ENCODE assay signal across 19 cellular contexts in the genomic region with DNA sequence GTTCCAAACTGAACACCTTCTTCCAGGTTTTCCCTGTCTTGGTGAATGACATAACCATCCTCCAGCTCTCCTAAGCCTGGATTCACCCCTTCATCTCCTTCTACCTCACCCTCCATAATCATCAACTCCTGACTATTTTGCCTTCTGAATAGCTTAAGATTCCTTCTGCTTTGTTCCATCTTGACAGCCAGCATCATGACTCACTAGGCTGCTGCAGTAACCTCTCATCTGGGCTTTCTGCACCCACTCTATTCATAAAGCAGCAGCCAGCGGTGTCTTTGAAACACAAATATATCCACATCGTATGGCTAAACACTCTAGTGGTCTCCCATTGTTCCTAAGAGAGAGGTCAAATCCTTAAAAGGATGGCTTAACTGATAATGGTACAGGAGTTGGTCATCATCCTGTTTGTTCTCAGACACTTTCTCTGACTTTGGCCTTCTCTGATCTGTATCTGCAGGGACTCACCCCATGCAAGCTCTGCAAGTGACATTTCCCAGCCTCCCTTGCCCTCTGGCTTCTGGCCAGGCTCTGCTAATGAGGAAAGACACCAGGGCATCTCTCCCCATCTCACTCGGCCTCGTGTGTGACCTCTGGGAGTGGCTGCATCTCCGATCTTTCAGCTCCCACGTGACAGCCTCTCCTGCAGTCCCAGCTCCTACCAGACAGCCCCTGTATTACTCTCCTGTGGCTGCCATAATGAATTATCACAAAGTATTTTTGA. TPM values are rescaled to one million over a fixed set of nuclear protein-coding genes. Genes with fewer than 3 reads are reported as not detected.
DNase-seq lines count a peak whose midpoint lies in the region; ATAC-seq, FAIRE-seq and TF ChIP-seq lines count a peak whose summit lies in the region.
"Had no signal": no experiment of that assay in that cellular context is flagged by ENCODE, and none has a peak within 500 bp of the region (broad histone marks: within the 10 kb centered on the region; RNA-seq: fewer than 3 reads in every experiment).

No MANE protein-coding gene starts in this region.

- H3K9me1 ChIP-seq in K562 (ENCODE audit: control insufficient read depth, insufficient read depth, low read length), result no peaks in the 10 kb centered on the region

- H3K4me1 Mint-ChIP-seq in activated naive CD4-positive, alpha-beta T cell treated with anti-CD3 and anti-CD28 coated beads, Interleukin-2, amount 10 ng/mL, durations not matched to agents 7 days and 5 days, result peaks cover 14% of the 10 kb centered on the region
- no peaks in the 10 kb centered on the region for H3K4me1 Mint-ChIP-seq in Calu3 (ENCODE audit: low read depth, unreplicated experiment)
- H3K4me1 Mint-ChIP-seq: activated B cell treated with CpG ODN at 0.5 μM for 24 hours, memory B cell had no signal

- BruUV-seq in K562 (replicated peaks; lab: Mats Ljungman, UMichigan) (no TSS peak), Calu3 (replicated peaks; lab: Mats Ljungman, UMichigan) (no TSS peak)

- in situ Hi-C loops in K562 (cut with MboI), result no loop called here

- no peak for TF ChIP-seq RAD21 in K562 (CRISPR knock-in tag; conservative IDR thresholded peaks at IDR 0.05 in 1 of 2, IDR thresholded peaks at IDR 0.05 in 1 of 2)

- no peaks in the 10 kb centered on the region for H3K36me3 ChIP-seq in K562 (ENCODE audit: control insufficient read depth, insufficient read depth, low read length)
- H3K36me3 ChIP-seq: breast epithelium, Peyer's patch had no signal

- POLR2A ChIA-PET in K562 (lab: Yijun Ruan, JAX), result interaction anchor here (0.6 to 1.0 kb wide), 4 partner anchors 20 to 127 kb away, joined by 3 to 4 read pairs (median 3); no protein-coding TSS in a partner anchor

- no peak for DNase-seq in activated naive CD4-positive, alpha-beta T cell treated with anti-CD3 and anti-CD28 coated beads, Interleukin-2, amount 50 U/mL, for 72 hours (ENCODE audit: low spot score in 2 of 2)
- no peak for DNase-seq in activated naive CD4-positive, alpha-beta T cell treated with anti-CD3 and anti-CD28 coated beads, Interleukin-2, amount 10 ng/mL, durations not matched to agents 7 days and 5 days
- DNase-seq in K562 (ENCODE audit: extremely low read depth in 1 of 4, low spot score in 3 of 4) (peak; percentile 35 to 76 (median 44)), left kidney (ENCODE audit: low read depth, low spot score) (peak; percentile 22), stromal cell of bone marrow (ENCODE audit: low read depth) (peak; percentile 2), Calu3 (no peak)
- DNase-seq: activated B cell treated with CpG ODN at 0.5 μM for 24 hours; activated naive CD4-positive, alpha-beta T cell; effector memory CD4-positive, alpha-beta T cell; NCI-H1694; NCI-H524; occipital lobe; Peyer's patch had no signal

- no peaks in the 10 kb centered on the region for H3K27me3 Mint-ChIP-seq in activated naive CD4-positive, alpha-beta T cell treated with anti-CD3 and anti-CD28 coated beads, Interleukin-2, amount 10 ng/mL, durations not matched to agents 7 days and 5 days
- peaks cover 21% of the 10 kb centered on the region for H3K27me3 Mint-ChIP-seq in Calu3 (ENCODE audit: unreplicated experiment)
- H3K27me3 Mint-ChIP-seq: activated B cell treated with CpG ODN at 0.5 μM for 24 hours had no signal

- H3K79me2 ChIP-seq in K562 (ENCODE audit: control insufficient read depth, insufficient read depth, low read length), result no peaks in the 10 kb centered on the region

- H3K9ac ChIP-seq in K562 (ENCODE audit: insufficient read depth in 1 of 2, low read depth in 2 of 2, low read length in 2 of 2), result no peak overlapping the region

- no peaks in the 10 kb centered on the region for H3K27me3 ChIP-seq in K562 (ENCODE audit: control insufficient read depth in 2 of 2, insufficient read depth in 2 of 2, low read length in 2 of 2)
- H3K27me3 ChIP-seq: breast epithelium, Peyer's patch had no signal

- no peak overlapping the region for H3K4me3 Mint-ChIP-seq in activated naive CD4-positive, alpha-beta T cell treated with anti-CD3 and anti-CD28 coated beads, Interleukin-2, amount 10 ng/mL, durations not matched to agents 7 days and 5 days
- H3K4me3 Mint-ChIP-seq in Calu3 (ENCODE audit: low read depth, unreplicated experiment), result no peak overlapping the region
- H3K4me3 Mint-ChIP-seq: activated B cell treated with CpG ODN at 0.5 μM for 24 hours, memory B cell had no signal

- peak; percentile 59 for FAIRE-seq in K562 (lab: Jason Lieb, UNC)

- TF ChIP-seq EP300 in K562 (IDR thresholded peaks at IDR 0.05; ENCODE audit: low read length), result no peak

- WGBS in K562 (ENCODE audit: insufficient coverage, low coverage, missing lambda C conversion rate), result 4% methylated on average over 6 of the region's 6 CpGs

- no peaks in the 10 kb centered on the region for H3K9me3 ChIP-seq in K562 (replicated peaks; ENCODE audit: control insufficient read depth, insufficient read depth, low read depth, low read length)
- H3K9me3 ChIP-seq: breast epithelium, Peyer's patch had no signal

- no peak for ATAC-seq in activated naive CD4-positive, alpha-beta T cell treated with anti-CD3 and anti-CD28 coated beads, Interleukin-2, amount 50 U/mL, for 72 hours
- ATAC-seq in K562 (peak; percentile 95), HG03378 (IDR thresholded peaks at IDR 0.05; ENCODE audit: unreplicated experiment) (no peak), HG02981 (IDR thresholded peaks at IDR 0.05; ENCODE audit: unreplicated experiment) (no peak)

- no peaks in the 10 kb centered on the region for H3K9me3 Mint-ChIP-seq in activated naive CD4-positive, alpha-beta T cell treated with anti-CD3 and anti-CD28 coated beads, Interleukin-2, amount 50 U/mL, for 72 hours
- no peaks in the 10 kb centered on the region for H3K9me3 Mint-ChIP-seq in activated naive CD4-positive, alpha-beta T cell treated with anti-CD3 and anti-CD28 coated beads, Interleukin-2, amount 10 ng/mL, durations not matched to agents 7 days and 5 days
- no peaks in the 10 kb centered on the region for H3K9me3 Mint-ChIP-seq in Calu3 (ENCODE audit: low read depth, unreplicated experiment)
- H3K9me3 Mint-ChIP-seq: activated B cell treated with CpG ODN at 0.5 μM for 24 hours, memory B cell had no signal

- no peak overlapping the region for H3K4me3 ChIP-seq in K562
- H3K4me3 ChIP-seq: breast epithelium, Peyer's patch had no signal

- H3K4me2 ChIP-seq in K562 (ENCODE audit: insufficient read depth, low read length), result 0 out of 2 replicates have a peak overlapping the region, but pooled peaks have one; percentile 12

- peak overlapping the region; percentile 43 to 45 for H3K27ac Mint-ChIP-seq in activated naive CD4-positive, alpha-beta T cell treated with anti-CD3 and anti-CD28 coated beads, Interleukin-2, amount 50 U/mL, for 72 hours
- no peak overlapping the region for H3K27ac Mint-ChIP-seq in activated naive CD4-positive, alpha-beta T cell treated with anti-CD3 and anti-CD28 coated beads, Interleukin-2, amount 10 ng/mL, durations not matched to agents 7 days and 5 days
- no peak overlapping the region for H3K27ac Mint-ChIP-seq in Calu3 (ENCODE audit: unreplicated experiment)
- H3K27ac Mint-ChIP-seq: activated B cell treated with CpG ODN at 0.5 μM for 24 hours, memory B cell had no signal

- TF ChIP-seq CTCF in K562 (IDR thresholded peaks at IDR 0.05 in 2 of 3, conservative IDR thresholded peaks at IDR 0.05 in 1 of 3; ENCODE audit: insufficient read depth in 2 of 3, low read depth in 1 of 3, low read length in 3 of 3) (no peak), Calu3 (IDR thresholded peaks at IDR 0.05; ENCODE audit: unreplicated experiment) (no peak)

- H3K36me3 Mint-ChIP-seq in activated naive CD4-positive, alpha-beta T cell treated with anti-CD3 and anti-CD28 coated beads, Interleukin-2, amount 50 U/mL, for 72 hours, result no peaks in the 10 kb centered on the region
- H3K36me3 Mint-ChIP-seq in activated naive CD4-positive, alpha-beta T cell treated with anti-CD3 and anti-CD28 coated beads, Interleukin-2, amount 10 ng/mL, durations not matched to agents 7 days and 5 days, result no peaks in the 10 kb centered on the region
- H3K36me3 Mint-ChIP-seq in Calu3 (ENCODE audit: insufficient read depth, unreplicated experiment), result no peaks in the 10 kb centered on the region

- peaks cover 0 to 3% of the 10 kb centered on the region in 2 experiments; a peak in 2 of 5 replicates for H3K4me1 ChIP-seq in K562 (replicated peaks in 1 of 2; ENCODE audit: control insufficient read depth in 2 of 2, insufficient read depth in 2 of 2, low read length in 2 of 2)
- H3K4me1 ChIP-seq: breast epithelium, Peyer's patch had no signal

- no peak overlapping the region for H3K27ac ChIP-seq in K562 (ENCODE audit: extremely low read depth, low read depth, low read length)
- H3K27ac ChIP-seq: breast epithelium, Peyer's patch had no signal

- peak overlapping the region; percentile 12 for H2AFZ ChIP-seq in K562 (ENCODE audit: low read depth, low read length)

- no peaks in the 10 kb centered on the region for H4K20me1 ChIP-seq in K562 (replicated peaks; ENCODE audit: control insufficient read depth, insufficient read depth, low read length)

- intact Hi-C loops in K562 (cut with micrococcal nuclease), result no loop called here
- intact Hi-C loops in Calu3 (cut with micrococcal nuclease; ENCODE audit: unreplicated experiment), result no loop called here

- TF ChIP-seq POLR2A in K562 (conservative IDR thresholded peaks at IDR 0.05), result no peak

- CTCF ChIA-PET in activated naive CD4-positive, alpha-beta T cell treated with anti-CD3 and anti-CD28 coated beads, Interleukin-2, amount 10 ng/mL, durations not matched to agents 7 days and 5 days (lab: Charles Lee), result no interaction called here
- CTCF ChIA-PET in K562 (lab: Yijun Ruan, JAX; ENCODE audit: low intra/inter-chr PET ratio), result no interaction called here
- CTCF ChIA-PET in Calu3 (lab: Charles Lee), result interaction anchor here (1.4 kb wide), 1 partner anchor 17 kb away, joined by 3 read pairs; no protein-coding TSS in a partner anchor

RNA-seq across cellular contexts. Expression of gene GRK7, which starts 6.1 kb away (rescaled TPM):
- total RNA-seq in activated naive CD4-positive, alpha-beta T cell treated with anti-CD3 and anti-CD28 coated beads, Interleukin-2, amount 50 U/mL, for 72 hours, result not detected
- not detected in 2 replicates for total RNA-seq in K562 (2011; cell fraction: chromatin; rRNA removed; ENCODE audit: low replicate concordance)
- total RNA-seq in K562 (2011; cell fraction: nucleolus; rRNA removed), result 0.17 TPM in 1 of 2 replicates, not detected in the other
- not detected in 2 replicates for total RNA-seq in K562 (2011; cell fraction: nucleoplasm; rRNA removed)
- total RNA-seq in K562 (2014; rRNA removed), result not detected in 2 replicates
- 0.04 TPM in 1 of 2 replicates, not detected in the other for total RNA-seq in K562 (2014; rRNA removed; fragmentation: Illumina TruSeq; extraction: Trizol)
- total RNA-seq in K562 (2015; rRNA removed; fragmentation: Illumina TruSeq; extraction: Trizol), result 0.08 TPM in 1 of 2 replicates, not detected in the other
- total RNA-seq in K562 (2021), result 0.04 TPM in 1 of 2 replicates, not detected in the other
- polyA plus RNA-seq in K562 (2011; rRNA removed), result not detected in 2 replicates
- not detected in 2 replicates for polyA plus RNA-seq in K562 (2011; cell fraction: cytosol; rRNA removed)
- 0.07 TPM in 1 of 2 replicates, not detected in the other for polyA plus RNA-seq in K562 (2011; cell fraction: nucleus; rRNA removed)
- 0.04 TPM in 1 of 2 replicates, not detected in the other for polyA plus RNA-seq in K562 (2012)
- polyA plus RNA-seq in K562 (2014; fragmentation: Illumina TruSeq; extraction: Trizol), result 0.07 TPM in 1 of 2 replicates, not detected in the other
- polyA plus RNA-seq in K562 (2014; fragmentation: Nextera tagmentation; extraction: Ambion mirVana), result under 1 TPM; 0.01 TPM
- polyA plus RNA-seq in K562 (2014; rRNA removed), result 0.04 and 0.08 TPM in 2 replicates
- polyA minus RNA-seq in K562 (2011; rRNA and poly(A)+ RNA removed), result 0.06 TPM in 1 of 2 replicates, not detected in the other
- not detected in 2 replicates for polyA minus RNA-seq in K562 (2011; cell fraction: cytosol; rRNA and poly(A)+ RNA removed)
- not detected in 2 replicates for polyA minus RNA-seq in K562 (2011; cell fraction: nucleus; rRNA and poly(A)+ RNA removed)
- not detected in 2 replicates for total RNA-seq in Calu3 (2022)
- total RNA-seq: A172, activated B cell treated with CpG ODN at 0.5 μM for 24 hours, Daoy, occipital lobe, Peyer's patch had no signal

RNA-seq across cellular contexts. Expression of gene RNF7, which starts 31.2 kb away (rescaled TPM):
- total RNA-seq in activated naive CD4-positive, alpha-beta T cell treated with anti-CD3 and anti-CD28 coated beads, Interleukin-2, amount 50 U/mL, for 72 hours, result 10 to 100 TPM; 50.8 to 76.9 TPM
- total RNA-seq in K562 (2011; cell fraction: chromatin; rRNA removed; ENCODE audit: low replicate concordance), result 14.2 and 22.7 TPM in 2 replicates
- 17.0 TPM in 2 replicates for total RNA-seq in K562 (2011; cell fraction: nucleolus; rRNA removed)
- 28.5 and 47.3 TPM in 2 replicates for total RNA-seq in K562 (2011; cell fraction: nucleoplasm; rRNA removed)
- total RNA-seq in K562 (2014; rRNA removed), result 34.7 and 38.8 TPM in 2 replicates
- total RNA-seq in K562 (2014; rRNA removed; fragmentation: Illumina TruSeq; extraction: Trizol), result 80.0 and 80.5 TPM in 2 replicates
- total RNA-seq in K562 (2015; rRNA removed; fragmentation: Illumina TruSeq; extraction: Trizol), result 69.1 and 77.9 TPM in 2 replicates
- total RNA-seq in K562 (2021), result 94.5 and 96.7 TPM in 2 replicates
- 74.7 and 111 TPM in 2 replicates for polyA plus RNA-seq in K562 (2011; rRNA removed)
- polyA plus RNA-seq in K562 (2011; cell fraction: cytosol; rRNA removed), result 51.2 and 88.5 TPM in 2 replicates
- 23.4 and 45.3 TPM in 2 replicates for polyA plus RNA-seq in K562 (2011; cell fraction: nucleus; rRNA removed)
- 77.6 and 88.6 TPM in 2 replicates for polyA plus RNA-seq in K562 (2012)
- polyA plus RNA-seq in K562 (2014; fragmentation: Illumina TruSeq; extraction: Trizol), result 65.0 and 68.9 TPM in 2 replicates
- polyA plus RNA-seq in K562 (2014; fragmentation: Nextera tagmentation; extraction: Ambion mirVana), result 100 to 1,000 TPM; 112 to 133 TPM
- 74.5 and 81.9 TPM in 2 replicates for polyA plus RNA-seq in K562 (2014; rRNA removed)
- polyA minus RNA-seq in K562 (2011; rRNA and poly(A)+ RNA removed), result 23.4 and 27.3 TPM in 2 replicates
- 15.2 and 27.5 TPM in 2 replicates for polyA minus RNA-seq in K562 (2011; cell fraction: cytosol; rRNA and poly(A)+ RNA removed)
- polyA minus RNA-seq in K562 (2011; cell fraction: nucleus; rRNA and poly(A)+ RNA removed), result 10.0 and 19.7 TPM in 2 replicates
- total RNA-seq in Calu3 (2022), result 108 and 113 TPM in 2 replicates

Comparison
In these comparisons a context has a peak if more than half of its experiments do, and no peak if none do; other contexts are left out.
1. H3K27ac Mint-ChIP-seq: peak in activated naive CD4-positive, alpha-beta T cell treated with anti-CD3 and anti-CD28 coated beads, Interleukin-2, amount 50 U/mL, for 72 hours (2 of 2); none in activated naive CD4-positive, alpha-beta T cell treated with anti-CD3 and anti-CD28 coated beads, Interleukin-2, amount 10 ng/mL, durations not matched to agents 7 days and 5 days (single experiment) and Calu3 (single experiment).
2. DNase-seq: peak in K562 (4 of 4), left kidney (single experiment) and stromal cell of bone marrow (single experiment); none in activated naive CD4-positive, alpha-beta T cell treated with anti-CD3 and anti-CD28 coated beads, Interleukin-2, amount 50 U/mL, for 72 hours (0 of 2), activated naive CD4-positive, alpha-beta T cell treated with anti-CD3 and anti-CD28 coated beads, Interleukin-2, amount 10 ng/mL, durations not matched to agents 7 days and 5 days (single experiment) and Calu3 (single experiment).